Comparison of ENCODE assay signal across 12 cellular contexts in genomic region chr3:64011685-64012084, GRCh38. TPM values are rescaled to one million over a fixed set of nuclear protein-coding genes. Genes with fewer than 3 reads are reported as not detected.
DNase-seq lines count a peak whose midpoint lies in the region; ATAC-seq and TF ChIP-seq lines count a peak whose summit lies in the region.
"Had no signal": no experiment of that assay in that cellular context is flagged by ENCODE, and none has a peak within 500 bp of the region (broad histone marks: within the 10 kb centered on the region; RNA-seq: fewer than 3 reads in every experiment).

No MANE protein-coding gene starts in this region.

- TF ChIP-seq POLR2A in lower leg skin (IDR thresholded peaks at IDR 0.05) = no peak

- H3K27ac ChIP-seq in CD4-positive, alpha-beta T cell (ENCODE audit: low read depth, low read length) = no peak overlapping the region
- H3K27ac ChIP-seq in A673 (ENCODE audit: low read depth, low read length, poor library complexity, severe bottlenecking) = no peak overlapping the region
- H3K27ac ChIP-seq: vagina had no signal

- H3K27me3 ChIP-seq in CD4-positive, alpha-beta T cell (ENCODE audit: control insufficient read depth, insufficient read depth, low read length) = no peaks in the 10 kb centered on the region
- no peaks in the 10 kb centered on the region for H3K27me3 ChIP-seq in A673 (replicated peaks; ENCODE audit: insufficient read depth, low read depth, low read length, poor library complexity)
- H3K27me3 ChIP-seq: MG63, vagina had no signal

- H3K36me3 ChIP-seq in mucosa of descending colon (ENCODE audit: low read depth) (peaks cover 20% of the 10 kb centered on the region), A673 (ENCODE audit: insufficient read depth, low read length, poor library complexity, severe bottlenecking) (peaks cover 66% of the 10 kb centered on the region)

- H3K4me3 Mint-ChIP-seq in CD4-positive, alpha-beta T cell = no peak overlapping the region

- H3K9me3 ChIP-seq in CD4-positive, alpha-beta T cell (ENCODE audit: control insufficient read depth, low read length) = no peaks in the 10 kb centered on the region
- H3K9me3 ChIP-seq in mucosa of descending colon (no peaks in the 10 kb centered on the region), A673 (ENCODE audit: low read depth, low read length, poor library complexity, severe bottlenecking) (no peaks in the 10 kb centered on the region)
- H3K9me3 ChIP-seq: MG63, vagina had no signal

- no TSS peak for BruUV-seq in A673 (replicated peaks; lab: Mats Ljungman, UMichigan)

- H3K9me3 Mint-ChIP-seq in CD4-positive, alpha-beta T cell = no peaks in the 10 kb centered on the region

- ATAC-seq in CD4-positive, alpha-beta T cell (ENCODE audit: poor library complexity) = no peak
- peak; percentile 18 for ATAC-seq in mucosa of descending colon
- no peak for ATAC-seq in GM19328 (IDR thresholded peaks at IDR 0.05; ENCODE audit: unreplicated experiment)
- no peak for ATAC-seq in HG03354 (IDR thresholded peaks at IDR 0.05; ENCODE audit: poor library complexity, severe bottlenecking, unreplicated experiment)

- peak overlapping the region; percentile 18 for H3K27ac Mint-ChIP-seq in CD4-positive, alpha-beta T cell

- H3K4me1 Mint-ChIP-seq in CD4-positive, alpha-beta T cell (ENCODE audit: low read depth) = peaks cover 47% of the 10 kb centered on the region

- H3K36me3 Mint-ChIP-seq in CD4-positive, alpha-beta T cell (ENCODE audit: low read depth) = peaks cover 6% of the 10 kb centered on the region

- WGBS in lower leg skin, 2 donors = 58 to 78% methylated on average over 5 of the region's 5 CpGs

- intact Hi-C loops in CD4-positive, alpha-beta T cell (cut with DNase I, micrococcal nuclease) = no loop called here
- intact Hi-C loops in mucosa of descending colon (cut with DNase I, micrococcal nuclease) (no loop called here), A673 (cut with micrococcal nuclease; ENCODE audit: unreplicated experiment) (no loop called here), lower leg skin (cut with DNase I; ENCODE audit: low total_unique reads) (loop anchor here (10.0 kb wide), 1 partner anchor 57 kb away; no protein-coding TSS in a partner anchor)

- H3K4me1 ChIP-seq in mucosa of descending colon (ENCODE audit: low read depth) (no peaks in the 10 kb centered on the region), A673 (ENCODE audit: insufficient read depth, low read length, poor library complexity, severe bottlenecking) (no peaks in the 10 kb centered on the region)
- H3K4me1 ChIP-seq: vagina had no signal

- H3K4me3 ChIP-seq in mucosa of descending colon (no peak overlapping the region), A673 (ENCODE audit: low read depth, low read length, poor library complexity, severe bottlenecking) (no peak overlapping the region), lower leg skin (ENCODE audit: low read depth, poor library complexity, severe bottlenecking) (no peak overlapping the region)
- H3K4me3 ChIP-seq: MG63, vagina had no signal

- no peak for TF ChIP-seq CTCF in CD4-positive, alpha-beta T cell (IDR thresholded peaks at IDR 0.05)
- TF ChIP-seq CTCF in mucosa of descending colon (IDR thresholded peaks at IDR 0.05) (no peak), A673 (conservative IDR thresholded peaks at IDR 0.05; ENCODE audit: low read depth, low read length) (no peak), lower leg skin (IDR thresholded peaks at IDR 0.05) (no peak)

- H3K27me3 Mint-ChIP-seq in CD4-positive, alpha-beta T cell = no peaks in the 10 kb centered on the region

- DNase-seq in CD4-positive, alpha-beta T cell = no peak
- peak; percentile 86 for DNase-seq in LHCN-M2 (ENCODE audit: low read depth)
- peak; percentile 37 for DNase-seq in dermis blood vessel endothelial cell
- no peak for DNase-seq in mucosa of descending colon
- DNase-seq in A673 (ENCODE audit: low spot score) = no peak
- DNase-seq in lower leg skin (ENCODE audit: low spot score in 2 of 2) = no peak
- DNase-seq: MG63, NCI-H69, posterior cingulate gyrus had no signal

- CTCF ChIA-PET in CD4-positive, alpha-beta T cell (lab: Charles Lee) = no interaction called here
- CTCF ChIA-PET in A673 (lab: Charles Lee) = no interaction called here

- POLR2A ChIA-PET in CD4-positive, alpha-beta T cell (lab: Charles Lee) = interaction anchor here (1.0 to 1.8 kb wide), 2 partner anchors 12 to 32 kb away, joined by 4 to 7 read pairs; partner anchors contain the start of gene PSMD6
- POLR2A ChIA-PET in A673 (lab: Charles Lee; ENCODE audit: low non-redundant PET) = no interaction called here

RNA-seq across cellular contexts. Expression of gene PSMD6, which starts 11.6 kb away (rescaled TPM):
- 100 to 1,000 TPM; 119 to 126 TPM for total RNA-seq in CD4-positive, alpha-beta T cell
- total RNA-seq in LHCN-M2 (2014; rRNA removed) (104 and 144 TPM in 2 replicates), dermis blood vessel endothelial cell (90.2 and 121 TPM in 2 replicates), mucosa of descending colon (10 to 100 TPM; 39.1 to 61.8 (median 57.5) TPM), A673 (2021) (65.3 and 66.5 TPM in 2 replicates), lower leg skin (10 to 100 TPM; 61.6 to 81.2 (median 67.1) TPM)
- 82.3 TPM for polyA plus RNA-seq in LHCN-M2 (2012)

Comparison
In these comparisons a context has a peak if more than half of its experiments do, and no peak if none do; other contexts are left out.
1. DNase-seq: peak in LHCN-M2 (single experiment) and dermis blood vessel endothelial cell (single experiment); none in CD4-positive, alpha-beta T cell (0 of 10), mucosa of descending colon (0 of 3), A673 (single experiment) and lower leg skin (0 of 2).